ENCODE assay signal across 17 cellular contexts in the genomic region with DNA sequence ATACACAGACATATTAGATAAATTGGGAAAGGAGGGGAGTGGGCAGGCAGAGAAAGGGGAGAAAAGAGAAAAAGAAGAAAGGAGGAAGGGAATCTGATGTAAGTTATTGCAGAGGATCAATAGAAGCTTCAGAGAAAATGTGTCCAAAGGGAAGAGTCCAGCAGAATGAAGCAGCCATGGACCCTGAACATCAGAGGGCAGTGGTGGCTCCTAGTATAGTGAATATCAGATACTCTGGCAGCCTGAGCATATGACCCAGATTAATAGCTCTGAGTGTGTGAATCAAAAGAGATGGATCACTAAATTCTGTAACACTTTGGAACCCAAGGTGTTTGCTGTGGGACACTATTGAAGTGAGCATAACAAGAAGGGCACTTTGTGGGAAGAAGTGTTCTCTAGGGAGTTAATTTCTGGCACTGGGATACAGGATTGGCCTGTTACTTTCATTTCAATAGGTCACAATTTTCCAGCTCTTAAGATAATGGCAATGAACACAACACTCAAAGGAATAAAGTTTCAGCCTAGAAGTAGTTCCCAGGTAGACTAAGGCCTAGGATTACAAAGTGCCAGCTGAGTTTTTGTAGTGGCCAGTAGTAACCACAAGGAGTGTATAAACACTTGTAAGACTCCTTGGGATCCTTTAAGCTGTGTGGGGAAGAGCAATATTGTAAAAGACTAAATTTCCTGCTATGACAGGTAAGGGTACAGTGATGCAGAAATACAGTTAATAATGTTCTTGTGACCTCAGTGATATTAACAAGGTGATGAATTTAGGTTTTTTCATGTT.
DNase-seq lines count a peak whose midpoint lies in the region; ATAC-seq and TF ChIP-seq lines count a peak whose summit lies in the region.
"Had no signal": no experiment of that assay in that cellular context is flagged by ENCODE, and none has a peak within 500 bp of the region (broad histone marks: within the 10 kb centered on the region; RNA-seq: fewer than 3 reads in every experiment).

No MANE protein-coding gene starts in this region.

- H3K36me3 ChIP-seq in WERI-Rb-1 (no peaks in the 10 kb centered on the region), trophoblast cell (ENCODE audit: control insufficient read depth in 1 of 2, insufficient read depth in 2 of 2, low read length in 2 of 2) (no peaks in the 10 kb centered on the region)

- H3K4ac ChIP-seq in trophoblast cell (ENCODE audit: low read depth, low read length), result no peak overlapping the region

- no peak overlapping the region for H4K12ac ChIP-seq in trophoblast cell (ENCODE audit: low read depth, low read length)

- no peak overlapping the region for H2AK5ac ChIP-seq in trophoblast cell (ENCODE audit: low read length)

- DNase-seq in AG10803 (ENCODE audit: low read depth) (no peak), DMS79 treated with DMSO at 0.1 percent for 48 hours (lab: John Stamatoyannopoulos, UW) (peak; percentile 99), WERI-Rb-1 (no peak), left lobe of liver (ENCODE audit: low spot score) (no peak), trophoblast cell (no peak)
- DNase-seq: Caco-2; CD4-positive, CD25-positive, alpha-beta regulatory T cell; DND-41; H9; NCI-H1417 treated with DMSO at 0.1 percent for 48 hours; NCI-H1930; NCI-H226; NCI-H526 had no signal

- TF ChIP-seq CTCF in AG10803 (conservative IDR thresholded peaks at IDR 0.05; ENCODE audit: low read length), result peak; percentile 45
- 0 out of 2 replicates have a peak, but pooled peaks have one; percentile 5 for TF ChIP-seq CTCF in WERI-Rb-1 (IDR thresholded peaks at IDR 0.05; ENCODE audit: low read depth, low read length)

- H3K14ac ChIP-seq in trophoblast cell (ENCODE audit: low read length), result no peak overlapping the region

- H2BK12ac ChIP-seq in trophoblast cell (ENCODE audit: low read length), result no peak overlapping the region

- H3K27me3 ChIP-seq in WERI-Rb-1 (ENCODE audit: insufficient read depth, low read depth, severe bottlenecking) (no peaks in the 10 kb centered on the region), trophoblast cell (ENCODE audit: insufficient read depth, low read length) (no peaks in the 10 kb centered on the region)

- no peaks in the 10 kb centered on the region for H3K79me1 ChIP-seq in trophoblast cell (ENCODE audit: low read length)

- H3K4me3 ChIP-seq in AG10803 (ENCODE audit: low read length), result no peak overlapping the region
- H3K4me3 ChIP-seq in WERI-Rb-1 (ENCODE audit: low read depth, low read length), result no peak overlapping the region
- no peak overlapping the region for H3K4me3 ChIP-seq in trophoblast cell (ENCODE audit: low read depth, low read length)

- H4K8ac ChIP-seq in trophoblast cell (ENCODE audit: low read depth, low read length), result no peak overlapping the region

- H3K9me3 ChIP-seq in WERI-Rb-1 (ENCODE audit: severe bottlenecking), result no peaks in the 10 kb centered on the region
- no peaks in the 10 kb centered on the region for H3K9me3 ChIP-seq in trophoblast cell (ENCODE audit: insufficient read depth, low read depth, low read length)
- H3K9me3 ChIP-seq: Caco-2 had no signal

- H3K23ac ChIP-seq in trophoblast cell (ENCODE audit: low read length), result no peak overlapping the region

- no peaks in the 10 kb centered on the region for H3K79me2 ChIP-seq in trophoblast cell (ENCODE audit: control insufficient read depth, insufficient read depth, low read length, poor library complexity)

- H3K4me1 ChIP-seq in trophoblast cell (ENCODE audit: control insufficient read depth in 1 of 2, insufficient read depth in 2 of 2, low read length in 2 of 2), result no peaks in the 10 kb centered on the region
- H3K4me1 ChIP-seq: Caco-2 had no signal

- H3K18ac ChIP-seq in trophoblast cell (ENCODE audit: low read length), result no peak overlapping the region

- H2BK120ac ChIP-seq in trophoblast cell (ENCODE audit: insufficient read depth, low read length, poor library complexity), result no peak overlapping the region

- no peak overlapping the region for H3K9ac ChIP-seq in trophoblast cell (ENCODE audit: low read length)

- H3K4me2 ChIP-seq in trophoblast cell (ENCODE audit: low read length), result no peak overlapping the region

- no peak overlapping the region for H2AFZ ChIP-seq in trophoblast cell (ENCODE audit: insufficient read depth, low read length, poor library complexity)

- H2BK5ac ChIP-seq in trophoblast cell (ENCODE audit: low read depth, low read length, poor library complexity), result no peak overlapping the region

- peak; percentile 62 for ATAC-seq in left lobe of liver
- ATAC-seq in HG03521 (IDR thresholded peaks at IDR 0.05; ENCODE audit: unreplicated experiment), result no peak
- no peak for ATAC-seq in HG03139 (IDR thresholded peaks at IDR 0.05; ENCODE audit: unreplicated experiment)
- ATAC-seq: Panc1 had no signal

- H3K27ac ChIP-seq in WERI-Rb-1, result no peak overlapping the region
- H3K27ac ChIP-seq in trophoblast cell (ENCODE audit: low read depth, low read length), result no peak overlapping the region
- H3K27ac ChIP-seq: HL-60 had no signal

- H4K91ac ChIP-seq in trophoblast cell (ENCODE audit: low read depth, low read length), result no peak overlapping the region
